Comparison of ENCODE assay signal across 1 cellular context in genomic region chr2:172223601-172224054, GRCh38.
TF ChIP-seq lines count a peak whose summit lies in the region.

No MANE protein-coding gene starts in this region.

TF ChIP-seq in GM23338, 12 proteins besides CTCF, POLR2A, EP300 and RAD21 (continued from another document):
- TF ChIP-seq ZNF462 (CRISPR knock-in tag; IDR thresholded peaks at IDR 0.05) (no peak), ZNF331 (CRISPR knock-in tag; IDR thresholded peaks at IDR 0.05; ENCODE audit: low read depth) (no peak), CREB1 (CRISPR knock-in tag; IDR thresholded peaks at IDR 0.05; ENCODE audit: low read depth) (no peak), EZH2phosphoT487 (IDR thresholded peaks at IDR 0.05; ENCODE audit: unreplicated experiment) (no peak), POLR2AphosphoS5 (IDR thresholded peaks at IDR 0.05; ENCODE audit: low read depth) (no peak), EZH2 (IDR thresholded peaks at IDR 0.05; ENCODE audit: low read depth, unreplicated experiment) (no peak), NANOG (IDR thresholded peaks at IDR 0.05; ENCODE audit: borderline replicate concordance) (no peak), STAT1 (IDR thresholded peaks at IDR 0.05; ENCODE audit: unreplicated experiment) (no peak), ZNF114 (CRISPR knock-in tag; IDR thresholded peaks at IDR 0.05) (no peak)
- TF ChIP-seq, protein P1, sequence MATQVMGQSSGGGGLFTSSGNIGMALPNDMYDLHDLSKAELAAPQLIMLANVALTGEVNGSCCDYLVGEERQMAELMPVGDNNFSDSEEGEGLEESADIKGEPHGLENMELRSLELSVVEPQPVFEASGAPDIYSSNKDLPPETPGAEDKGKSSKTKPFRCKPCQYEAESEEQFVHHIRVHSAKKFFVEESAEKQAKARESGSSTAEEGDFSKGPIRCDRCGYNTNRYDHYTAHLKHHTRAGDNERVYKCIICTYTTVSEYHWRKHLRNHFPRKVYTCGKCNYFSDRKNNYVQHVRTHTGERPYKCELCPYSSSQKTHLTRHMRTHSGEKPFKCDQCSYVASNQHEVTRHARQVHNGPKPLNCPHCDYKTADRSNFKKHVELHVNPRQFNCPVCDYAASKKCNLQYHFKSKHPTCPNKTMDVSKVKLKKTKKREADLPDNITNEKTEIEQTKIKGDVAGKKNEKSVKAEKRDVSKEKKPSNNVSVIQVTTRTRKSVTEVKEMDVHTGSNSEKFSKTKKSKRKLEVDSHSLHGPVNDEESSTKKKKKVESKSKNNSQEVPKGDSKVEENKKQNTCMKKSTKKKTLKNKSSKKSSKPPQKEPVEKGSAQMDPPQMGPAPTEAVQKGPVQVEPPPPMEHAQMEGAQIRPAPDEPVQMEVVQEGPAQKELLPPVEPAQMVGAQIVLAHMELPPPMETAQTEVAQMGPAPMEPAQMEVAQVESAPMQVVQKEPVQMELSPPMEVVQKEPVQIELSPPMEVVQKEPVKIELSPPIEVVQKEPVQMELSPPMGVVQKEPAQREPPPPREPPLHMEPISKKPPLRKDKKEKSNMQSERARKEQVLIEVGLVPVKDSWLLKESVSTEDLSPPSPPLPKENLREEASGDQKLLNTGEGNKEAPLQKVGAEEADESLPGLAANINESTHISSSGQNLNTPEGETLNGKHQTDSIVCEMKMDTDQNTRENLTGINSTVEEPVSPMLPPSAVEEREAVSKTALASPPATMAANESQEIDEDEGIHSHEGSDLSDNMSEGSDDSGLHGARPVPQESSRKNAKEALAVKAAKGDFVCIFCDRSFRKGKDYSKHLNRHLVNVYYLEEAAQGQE (IDR thresholded peaks at IDR 0.05; ENCODE audit: unreplicated experiment): no peak
